Comparison of ENCODE assay signal across 10 cellular contexts in the genomic region with DNA sequence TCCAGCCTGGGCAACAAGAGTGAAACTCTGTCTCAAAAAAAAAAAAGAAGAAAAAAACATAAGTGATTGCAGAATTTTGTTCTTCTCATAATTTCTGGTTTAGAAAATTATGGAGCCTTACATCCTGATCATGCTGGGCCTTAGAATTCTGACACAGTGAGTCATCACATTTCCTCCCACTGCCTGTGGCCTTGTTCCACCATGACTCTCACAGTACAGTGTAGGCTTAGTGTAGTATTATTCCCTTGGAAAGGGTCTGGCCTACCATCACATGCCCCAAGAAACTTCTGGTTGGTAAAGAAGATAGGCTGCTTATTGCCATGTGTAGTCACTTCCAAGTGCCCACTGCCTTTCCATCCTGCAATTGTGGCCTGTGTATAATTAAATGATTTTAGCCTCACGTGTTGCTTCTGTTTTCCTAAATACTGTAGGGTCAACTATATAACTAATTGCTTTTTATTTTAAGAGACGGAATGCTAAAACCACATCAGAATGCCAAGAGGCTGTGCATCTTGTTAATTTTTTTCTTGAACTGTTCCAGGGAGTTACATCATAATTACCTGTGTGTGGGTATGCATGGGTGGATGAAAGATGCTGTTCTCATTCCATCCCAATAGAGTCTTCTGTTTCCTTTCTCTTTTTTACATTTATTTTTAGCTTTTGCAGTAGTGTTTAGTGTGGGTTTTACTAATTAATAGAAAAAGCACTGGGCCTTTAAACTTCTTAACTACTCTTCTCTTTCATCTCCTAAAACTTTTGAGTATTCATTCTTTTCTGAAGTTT. TPM values are rescaled to one million over a fixed set of nuclear protein-coding genes. Genes with fewer than 3 reads are reported as not detected.
DNase-seq lines count a peak whose midpoint lies in the region; ATAC-seq and TF ChIP-seq lines count a peak whose summit lies in the region.
"Had no signal": no experiment of that assay in that cellular context is flagged by ENCODE, and none has a peak within 500 bp of the region (broad histone marks: within the 10 kb centered on the region; RNA-seq: fewer than 3 reads in every experiment).

No MANE protein-coding gene starts in this region.

- no peaks in the 10 kb centered on the region for H3K27me3 Mint-ChIP-seq in activated naive CD8-positive, alpha-beta T cell treated with anti-CD3 and anti-CD28 coated beads for 36 hours

- no peak overlapping the region for H3K4me3 ChIP-seq in testis
- H3K4me3 ChIP-seq: heart right ventricle had no signal

- no peak for ATAC-seq in GM21825 (IDR thresholded peaks at IDR 0.05; ENCODE audit: unreplicated experiment)

- no peaks in the 10 kb centered on the region for H3K4me1 ChIP-seq in testis

- TF ChIP-seq POLR2A in testis (IDR thresholded peaks at IDR 0.05) = no peak

- no peaks in the 10 kb centered on the region for H3K9me3 Mint-ChIP-seq in activated naive CD8-positive, alpha-beta T cell treated with anti-CD3 and anti-CD28 coated beads for 36 hours
- H3K9me3 Mint-ChIP-seq: T-helper 1 cell treated with Interleukin-12 subunit alpha and Interleukin-12 subunit beta and Interleukin-4 antibody, amounts not matched to agents 30 μg/mL and 1 μg/mL, for 36 hours had no signal

- H3K4me1 Mint-ChIP-seq in activated naive CD8-positive, alpha-beta T cell treated with anti-CD3 and anti-CD28 coated beads for 36 hours = peaks cover 43% of the 10 kb centered on the region

- no peak overlapping the region for H3K27ac ChIP-seq in testis

- no peaks in the 10 kb centered on the region for H3K9me3 ChIP-seq in testis
- H3K9me3 ChIP-seq: heart right ventricle had no signal

- intact Hi-C loops in testis (cut with DNase I; ENCODE audit: low total_unique reads) = no loop called here

- H3K36me3 ChIP-seq in testis (ENCODE audit: low read depth, missing control alignments) = no peaks in the 10 kb centered on the region

- no peak overlapping the region for H3K4me3 Mint-ChIP-seq in activated naive CD8-positive, alpha-beta T cell treated with anti-CD3 and anti-CD28 coated beads for 36 hours
- H3K4me3 Mint-ChIP-seq: T-helper 1 cell treated with Interleukin-12 subunit alpha and Interleukin-12 subunit beta and Interleukin-4 antibody, amounts not matched to agents 30 μg/mL and 1 μg/mL, for 36 hours had no signal

- H3K36me3 Mint-ChIP-seq in activated naive CD8-positive, alpha-beta T cell treated with anti-CD3 and anti-CD28 coated beads for 36 hours = peaks cover 42% of the 10 kb centered on the region

- WGBS in testis, 2 donors = 90 to 94% methylated on average over 2 of the region's 2 CpGs

- peak overlapping the region; percentile 92 for H3K27ac Mint-ChIP-seq in activated naive CD8-positive, alpha-beta T cell treated with anti-CD3 and anti-CD28 coated beads for 36 hours
- H3K27ac Mint-ChIP-seq: T-helper 1 cell treated with Interleukin-12 subunit alpha and Interleukin-12 subunit beta and Interleukin-4 antibody, amounts not matched to agents 30 μg/mL and 1 μg/mL, for 36 hours had no signal

- no peak for TF ChIP-seq CTCF in testis (IDR thresholded peaks at IDR 0.05)

- DNase-seq in AG08396 (ENCODE audit: low spot score) = peak; percentile 76
- peak; percentile 75 for DNase-seq in HS-5 (ENCODE audit: low read depth)
- peak; percentile 16 for DNase-seq in activated naive CD8-positive, alpha-beta T cell treated with anti-CD3 and anti-CD28 coated beads for 36 hours
- DNase-seq in islet precursor cell = peak; percentile 67
- no peak for DNase-seq in OCI-M1 (lab: John Stamatoyannopoulos, UW)
- no peak for DNase-seq in testis
- DNase-seq in cortex of kidney (lab: John Stamatoyannopoulos, UW) = no peak
- DNase-seq: heart right ventricle had no signal

- no peaks in the 10 kb centered on the region for H3K27me3 ChIP-seq in testis
- H3K27me3 ChIP-seq: heart right ventricle had no signal

RNA-seq across cellular contexts. Expression of gene OGFOD1, which starts 25.9 kb away (rescaled TPM):
- total RNA-seq in activated naive CD8-positive, alpha-beta T cell treated with anti-CD3 and anti-CD28 coated beads for 36 hours = 10 to 100 TPM; 76.6 to 78.5 TPM
- 10 to 100 TPM; 26.7 to 34.5 TPM for total RNA-seq in testis
- 38.2 TPM for polyA plus RNA-seq in testis (ENCODE audit: insufficient read depth, low read depth, low replicate concordance)

RNA-seq across cellular contexts. Expression of gene NUDT21, which starts 26.2 kb away (rescaled TPM):
- 100 to 1,000 TPM; 319 to 323 TPM for total RNA-seq in activated naive CD8-positive, alpha-beta T cell treated with anti-CD3 and anti-CD28 coated beads for 36 hours
- total RNA-seq in testis = 10 to 100 TPM; 67.7 to 75.3 TPM
- 224 TPM for polyA plus RNA-seq in testis (ENCODE audit: insufficient read depth, low read depth, low replicate concordance)

RNA-seq across cellular contexts. Expression of gene BBS2, which starts 42.5 kb away (rescaled TPM):
- 1 to 10 TPM; 9.3 to 9.6 TPM for total RNA-seq in activated naive CD8-positive, alpha-beta T cell treated with anti-CD3 and anti-CD28 coated beads for 36 hours
- total RNA-seq in testis = 10 to 100 TPM; 70.3 to 83.6 TPM
- polyA plus RNA-seq in testis (ENCODE audit: insufficient read depth, low read depth, low replicate concordance) = 79.8 TPM

RNA-seq across cellular contexts. Expression of gene AMFR, which starts 51.9 kb away (rescaled TPM):
- 10 to 100 TPM; 45.0 to 45.1 TPM for total RNA-seq in activated naive CD8-positive, alpha-beta T cell treated with anti-CD3 and anti-CD28 coated beads for 36 hours
- total RNA-seq in testis = 100 to 1,000 TPM; 287 to 337 TPM
- polyA plus RNA-seq in testis (ENCODE audit: insufficient read depth, low read depth, low replicate concordance) = 258 TPM

Comparison
In these comparisons a context has a peak if more than half of its experiments do, and no peak if none do; other contexts are left out.
1. DNase-seq: peak in AG08396 (single experiment), HS-5 (single experiment), activated naive CD8-positive, alpha-beta T cell treated with anti-CD3 and anti-CD28 coated beads for 36 hours (single experiment) and islet precursor cell (single experiment); none in OCI-M1 (single experiment), testis (single experiment) and cortex of kidney (single experiment).
2. RNA of gene NUDT21, which starts 26.2 kb away (total RNA-seq): 319 to 323 TPM in activated naive CD8-positive, alpha-beta T cell treated with anti-CD3 and anti-CD28 coated beads for 36 hours; 67.7 to 75.3 TPM in testis; every median in the first group is over 4 times any median in the second.
3. RNA of gene BBS2, which starts 42.5 kb away (total RNA-seq): 70.3 to 83.6 TPM in testis; 9.3 to 9.6 TPM in activated naive CD8-positive, alpha-beta T cell treated with anti-CD3 and anti-CD28 coated beads for 36 hours; every median in the first group is over 4 times any median in the second.